Comparison of ENCODE assay signal across 12 cellular contexts in genomic region chr7:43764807-43765491, GRCh38. TPM values are rescaled to one million over a fixed set of nuclear protein-coding genes. Genes with fewer than 3 reads are reported as not detected.
DNase-seq lines count a peak whose midpoint lies in the region; ATAC-seq and TF ChIP-seq lines count a peak whose summit lies in the region.
"Had no signal": no experiment of that assay in that cellular context is flagged by ENCODE, and none has a peak within 500 bp of the region (broad histone marks: within the 10 kb centered on the region; RNA-seq: fewer than 3 reads in every experiment).

No MANE protein-coding gene starts in this region.

- H3K79me2 ChIP-seq in osteoblast (ENCODE audit: insufficient read depth, low read length), result peaks cover 3% of the 10 kb centered on the region

- H3K9me3 Mint-ChIP-seq in CD4-positive, alpha-beta T cell, result no peaks in the 10 kb centered on the region

- no peaks in the 10 kb centered on the region for H3K36me3 Mint-ChIP-seq in CD4-positive, alpha-beta T cell (ENCODE audit: low read depth)

- no peak for TF ChIP-seq CTCF in CD4-positive, alpha-beta T cell (IDR thresholded peaks at IDR 0.05)
- no peak for TF ChIP-seq CTCF in omental fat pad (IDR thresholded peaks at IDR 0.05)
- no peak for TF ChIP-seq CTCF in osteoblast (IDR thresholded peaks at IDR 0.05; ENCODE audit: extremely low read depth, low read depth, low read length)
- no peak for TF ChIP-seq CTCF in ascending aorta (IDR thresholded peaks at IDR 0.05)

- H2AFZ ChIP-seq in osteoblast (ENCODE audit: low read length), result no peak overlapping the region

- intact Hi-C loops in CD4-positive, alpha-beta T cell (cut with DNase I, micrococcal nuclease), result loop anchor here in 1 of 2 experiments (5.0 kb wide), 1 partner anchor 38 kb away; the partner anchor contains the start of gene COA1
- intact Hi-C loops in ascending aorta (cut with DNase I), result no loop called here

- WGBS in esophagus, 2 donors, result 46 to 50% methylated on average over 10 of the region's 10 CpGs

- CTCF ChIA-PET in CD4-positive, alpha-beta T cell (lab: Charles Lee), result interaction anchor here (0.5 to 1.8 kb wide), 3 partner anchors 35 to 82 kb away, joined by 3 to 4 read pairs (median 3); partner anchors contain the start of gene COA1

- H3K4me3 ChIP-seq in esophagus (ENCODE audit: low read depth in 1 of 2, low read length in 2 of 2) (peak overlapping the region in 1 of 2 donors; percentile 3), osteoblast (ENCODE audit: insufficient read depth, low read length) (no peak overlapping the region), ascending aorta (no peak overlapping the region)

- ATAC-seq in CD4-positive, alpha-beta T cell (ENCODE audit: poor library complexity), result no peak
- peak; percentile 55 for ATAC-seq in omental fat pad (ENCODE audit: low FRiP score)

- H4K20me1 ChIP-seq in osteoblast (ENCODE audit: insufficient read depth, low read length), result peaks cover 7% of the 10 kb centered on the region

- no peaks in the 10 kb centered on the region for H3K27me3 Mint-ChIP-seq in CD4-positive, alpha-beta T cell

- no peak overlapping the region for H3K4me3 Mint-ChIP-seq in CD4-positive, alpha-beta T cell

- DNase-seq in CD4-positive, alpha-beta T cell, result no peak
- DNase-seq in NCI-H226, result peak; percentile 58
- DNase-seq in omental fat pad (ENCODE audit: low spot score), result no peak
- DNase-seq in osteoblast (ENCODE audit: insufficient read length, low spot score, missing footprints), result no peak
- DNase-seq in NCI-H345 treated with DMSO at 0.1 percent for 48 hours (lab: John Stamatoyannopoulos, UW; ENCODE audit: unreplicated experiment), result no peak
- no peak for DNase-seq in ascending aorta (ENCODE audit: low spot score in 2 of 2)
- no peak for DNase-seq in NCI-H2171 treated with DMSO at 0.1 percent for 48 hours (lab: John Stamatoyannopoulos, UW)
- DNase-seq: activated naive CD4-positive, alpha-beta T cell; NCI-H187; posterior cingulate gyrus; T-helper 2 cell had no signal

- H3K36me3 ChIP-seq in esophagus (ENCODE audit: control insufficient read depth in 2 of 2, insufficient read depth in 2 of 2, low read length in 1 of 2), result peaks cover 0 to 3% of the 10 kb centered on the region in 2 donors
- no peaks in the 10 kb centered on the region for H3K36me3 ChIP-seq in osteoblast (ENCODE audit: insufficient read depth, low read length)
- H3K36me3 ChIP-seq in ascending aorta, result no peaks in the 10 kb centered on the region

- POLR2A ChIA-PET in CD4-positive, alpha-beta T cell (lab: Charles Lee), result interaction anchor here (1.0 to 1.3 kb wide), 2 partner anchors 19 to 69 kb away, joined by 3 read pairs; no protein-coding TSS in a partner anchor

- peaks cover 36% of the 10 kb centered on the region for H3K4me1 Mint-ChIP-seq in CD4-positive, alpha-beta T cell (ENCODE audit: low read depth)

- H3K27ac Mint-ChIP-seq in CD4-positive, alpha-beta T cell, result peak overlapping the region; percentile 62

- no peak overlapping the region for H3K27ac ChIP-seq in CD4-positive, alpha-beta T cell (ENCODE audit: low read depth, low read length)
- H3K27ac ChIP-seq in esophagus (ENCODE audit: low read depth in 2 of 2, low read length in 1 of 2) (peak overlapping the region; percentile 79 to 85), osteoblast (ENCODE audit: low read depth, low read length) (no peak overlapping the region), ascending aorta (peak overlapping the region in 1 of 2 donors; percentile 19)

- no peaks in the 10 kb centered on the region for H3K9me3 ChIP-seq in CD4-positive, alpha-beta T cell (ENCODE audit: control insufficient read depth, low read length)
- H3K9me3 ChIP-seq in esophagus (ENCODE audit: control insufficient read depth in 2 of 2, insufficient read depth in 1 of 2, low read depth in 1 of 2, low read length in 1 of 2) (no peaks in the 10 kb centered on the region), osteoblast (ENCODE audit: low read depth, low read length) (no peaks in the 10 kb centered on the region), ascending aorta (no peaks in the 10 kb centered on the region)

- H3K4me1 ChIP-seq in esophagus (ENCODE audit: control insufficient read depth in 2 of 2, insufficient read depth in 2 of 2, low read length in 1 of 2) (peaks cover 3 to 12% of the 10 kb centered on the region in 2 donors), osteoblast (ENCODE audit: insufficient read depth, low read length) (peaks cover 17% of the 10 kb centered on the region), ascending aorta (peaks cover 0 to 8% of the 10 kb centered on the region in 2 donors)

- H3K27me3 ChIP-seq in CD4-positive, alpha-beta T cell (ENCODE audit: control insufficient read depth, insufficient read depth, low read length), result no peaks in the 10 kb centered on the region
- H3K27me3 ChIP-seq in esophagus (ENCODE audit: control insufficient read depth in 1 of 2, insufficient read depth in 2 of 2, low read length in 2 of 2) (no peaks in the 10 kb centered on the region), osteoblast (ENCODE audit: insufficient read depth, low read length) (no peaks in the 10 kb centered on the region), ascending aorta (no peaks in the 10 kb centered on the region)

- no peak overlapping the region for H3K4me2 ChIP-seq in osteoblast (ENCODE audit: insufficient read depth, low read length)

RNA-seq across cellular contexts. Expression of gene BLVRA, which starts 6.5 kb away (rescaled TPM):
- total RNA-seq in CD4-positive, alpha-beta T cell, result 10 to 100 TPM; 15.7 TPM
- 10 to 100 TPM; 58.5 to 87.5 TPM for polyA plus RNA-seq in esophagus
- total RNA-seq in omental fat pad (10 to 100 TPM; 36.3 to 75.3 (median 58.8) TPM), osteoblast (20.6 and 21.5 TPM in 2 replicates), ascending aorta (36.1 TPM)

RNA-seq across cellular contexts. Expression of gene COA1, which starts 35.6 kb away (rescaled TPM):
- 10 to 100 TPM; 78.9 to 80.7 TPM for total RNA-seq in CD4-positive, alpha-beta T cell
- polyA plus RNA-seq in esophagus, result 10 to 100 TPM; 24.2 to 32.3 TPM
- total RNA-seq in omental fat pad (10 to 100 TPM; 34.5 to 57.4 (median 44.3) TPM), osteoblast (34.0 and 39.2 TPM in 2 replicates), ascending aorta (16.3 TPM)

Comparison
In these comparisons a context has a peak if more than half of its experiments do, and no peak if none do; other contexts are left out.
1. H3K27ac ChIP-seq: peak in esophagus (2 of 2); none in CD4-positive, alpha-beta T cell (single experiment) and osteoblast (single experiment).